ENCODE assay signal across 22 cellular contexts in genomic region chr10:122550427-122550826, GRCh38. TPM values are rescaled to one million over a fixed set of nuclear protein-coding genes. Genes with fewer than 3 reads are reported as not detected.
"Had no signal": no experiment of that assay in that cellular context is flagged by ENCODE, and none has a peak within 500 bp of the region (broad histone marks: within the 10 kb centered on the region; RNA-seq: fewer than 3 reads in every experiment).

No MANE protein-coding gene starts in this region.

- H3K27me3 Mint-ChIP-seq: activated naive CD4-positive, alpha-beta T cell treated with anti-CD3 and anti-CD28 coated beads, Interleukin-2, amount 50 U/mL, for 24 hours had no signal

- H3K27ac Mint-ChIP-seq: activated CD8-positive, alpha-beta T cell treated with anti-CD3 and anti-CD28 coated beads, Interleukin-2, amount 10 ng/mL, durations not matched to agents 7 days and 5 days; activated naive CD4-positive, alpha-beta T cell treated with anti-CD3 and anti-CD28 coated beads, Interleukin-2, amount 50 U/mL, for 24 hours had no signal

- H3K36me3 Mint-ChIP-seq: activated naive CD4-positive, alpha-beta T cell treated with anti-CD3 and anti-CD28 coated beads, Interleukin-2, amount 50 U/mL, for 24 hours had no signal

- H3K4me3 Mint-ChIP-seq: activated CD8-positive, alpha-beta T cell treated with anti-CD3 and anti-CD28 coated beads, Interleukin-2, amount 10 ng/mL, durations not matched to agents 7 days and 5 days; activated naive CD4-positive, alpha-beta T cell treated with anti-CD3 and anti-CD28 coated beads, Interleukin-2, amount 50 U/mL, for 24 hours; central memory CD8-positive, alpha-beta T cell had no signal

- H3K4me3 ChIP-seq: breast epithelium, MG63, Peyer's patch had no signal

- H3K4me1 ChIP-seq: breast epithelium had no signal

- DNase-seq: activated CD4-positive, alpha-beta T cell treated with anti-CD3 and anti-CD28 coated beads for 4 hours; activated CD8-positive, alpha-beta memory T cell treated with anti-CD3 and anti-CD28 coated beads, Interleukin-2, amount 50 U/mL, for 48 hours; activated CD8-positive, alpha-beta T cell treated with anti-CD3 and anti-CD28 coated beads, Interleukin-2, amount 10 ng/mL, durations not matched to agents 7 days and 5 days; activated naive CD4-positive, alpha-beta T cell; activated T-cell treated with anti-CD3 and anti-CD28 coated beads, Interleukin-2, amount 50 U/mL, for 1 hour; aorta; MG63; NCI-H1105; NCI-H1436; NCI-H187; NCI-H2081; NCI-H446; NCI-H524; Peyer's patch; SHP77 treated with DMSO at 0.1 percent for 48 hours; WERI-Rb-1 had no signal

- H3K9ac ChIP-seq: KMS-11 had no signal

- H3K9me3 ChIP-seq: breast epithelium, MG63, Peyer's patch had no signal

- H3K27ac ChIP-seq: KMS-11, Peyer's patch, RWPE1, WERI-Rb-1 had no signal

- H3K4me2 ChIP-seq: KMS-11 had no signal

- H3K27me3 ChIP-seq: breast epithelium, MG63, Peyer's patch had no signal

- H3K36me3 ChIP-seq: breast epithelium, MG63, Peyer's patch, WERI-Rb-1 had no signal

RNA-seq across cellular contexts. Expression of gene DMBT1, which starts 10.1 kb away (rescaled TPM):
- total RNA-seq: activated CD8-positive, alpha-beta T cell treated with anti-CD3 and anti-CD28 coated beads, Interleukin-2, amount 10 ng/mL, durations not matched to agents 7 days and 5 days; T-helper 2 cell treated with Interferon-gamma antibody and Interleukin-4, amounts not matched to agents 100 ng/mL and 5 ng/mL, for 36 hours had no signal
